Comparison of ENCODE assay signal across 16 cellular contexts in genomic region chr19:40216777-40217026, GRCh38. TPM values are rescaled to one million over a fixed set of nuclear protein-coding genes. Genes with fewer than 3 reads are reported as not detected.
A peak's percentile ranks its signal among the peaks of the same experiment; 100 is the strongest.
DNase-seq lines count a peak whose midpoint lies in the region; ATAC-seq and TF ChIP-seq lines count a peak whose summit lies in the region.
"Had no signal": no experiment of that assay in that cellular context is flagged by ENCODE, and none has a peak within 500 bp of the region (broad histone marks: within the 10 kb centered on the region; RNA-seq: fewer than 3 reads in every experiment).

No MANE protein-coding gene starts in this region.

- peak overlapping the region; percentile 54 for H3K4me3 ChIP-seq in iPS-15b (ENCODE audit: low read depth, low read length)

- H3K4me1 ChIP-seq in iPS-15b (ENCODE audit: control insufficient read depth, insufficient read depth, low read length) = no peaks in the 10 kb centered on the region

- H3K27ac Mint-ChIP-seq in immature natural killer cell = no peak overlapping the region

- peaks cover 12 to 20% (median 19%) of the 10 kb centered on the region in 3 donors for H3K27me3 Mint-ChIP-seq in immature natural killer cell (ENCODE audit: low read depth in 3 of 3)

- peaks cover under 1 to 4% of the 10 kb centered on the region in 2 donors for H3K4me1 Mint-ChIP-seq in immature natural killer cell

- peaks cover 20% of the 10 kb centered on the region for H3K27me3 ChIP-seq in iPS-15b (ENCODE audit: control insufficient read depth, insufficient read depth, low read length)

- H3K27ac ChIP-seq in 22Rv1 (peak overlapping the region; percentile 79), angular gyrus (ENCODE audit: low read depth, low read length) (peak overlapping the region; percentile 24)
- H3K27ac ChIP-seq: lower lobe of right lung had no signal

- H3K4me3 Mint-ChIP-seq in immature natural killer cell = no peak overlapping the region

- no peaks in the 10 kb centered on the region for H3K9me3 Mint-ChIP-seq in immature natural killer cell

- DNase-seq in GM20000 (ENCODE audit: low spot score) = peak; percentile 44
- no peak for DNase-seq in immature natural killer cell
- DNase-seq in NCI-H69 (lab: John Stamatoyannopoulos, UW) = no peak
- DNase-seq in omental fat pad (ENCODE audit: low spot score) = no peak
- DNase-seq: activated effector memory CD4-positive, alpha-beta T cell treated with Interleukin-2 at 50 U/mL for 16 hours; AML-193; dermis blood vessel endothelial cell; naive B cell had no signal

- peaks cover 3% of the 10 kb centered on the region for H3K36me3 ChIP-seq in iPS-15b (ENCODE audit: control insufficient read depth, insufficient read depth, low read length)

- TF ChIP-seq CTCF in 22Rv1 (IDR thresholded peaks at IDR 0.05) (no peak), GM20000 (IDR thresholded peaks at IDR 0.05; ENCODE audit: extremely low read depth, missing control alignments) (no peak), omental fat pad (IDR thresholded peaks at IDR 0.05) (no peak)

- no peak overlapping the region for H3K9ac ChIP-seq in iPS-15b (ENCODE audit: low read depth, low read length)

- no peaks in the 10 kb centered on the region for H3K9me3 ChIP-seq in iPS-15b (ENCODE audit: control insufficient read depth, insufficient read depth, low read length)
- H3K9me3 ChIP-seq: lower lobe of right lung had no signal

- H3K36me3 Mint-ChIP-seq in immature natural killer cell = peaks cover 0 to 6% (median 0%) of the 10 kb centered on the region in 3 donors

- no peak for ATAC-seq in HG03521 (IDR thresholded peaks at IDR 0.05; ENCODE audit: unreplicated experiment)
- ATAC-seq in omental fat pad (ENCODE audit: low FRiP score) = no peak

RNA-seq across cellular contexts. Expression of gene TTC9B, which starts 1.5 kb away (rescaled TPM):
- not detected for polyA plus RNA-seq in immature natural killer cell
- total RNA-seq in omental fat pad = under 1 TPM in 1 of 4 donors, not detected in 3; 0.28 TPM
- total RNA-seq: dermis blood vessel endothelial cell, fibroblast of lung, lower lobe of right lung, M059J, OCI-LY7 had no signal
- polyA plus RNA-seq: fibroblast of lung had no signal

RNA-seq across cellular contexts. Expression of gene CCNP, which starts 9.8 kb away (rescaled TPM):
- not detected for polyA plus RNA-seq in immature natural killer cell
- total RNA-seq in omental fat pad = 1 to 10 TPM in 1 of 4 donors, under 1 TPM in 2, not detected in 1; 0.37 to 1.1 (median 0.48) TPM
- total RNA-seq: lower lobe of right lung, M059J had no signal

RNA-seq across cellular contexts. Expression of gene MAP3K10, which starts 25.5 kb away (rescaled TPM):
- polyA plus RNA-seq in immature natural killer cell = under 1 TPM in 2 of 3 donors, not detected in 1; 0.36 to 0.42 TPM
- 1 to 10 TPM; 5.9 to 9.7 (median 7.6) TPM for total RNA-seq in omental fat pad
